27 cellular contexts compared by ENCODE assay signal in the genomic region with DNA sequence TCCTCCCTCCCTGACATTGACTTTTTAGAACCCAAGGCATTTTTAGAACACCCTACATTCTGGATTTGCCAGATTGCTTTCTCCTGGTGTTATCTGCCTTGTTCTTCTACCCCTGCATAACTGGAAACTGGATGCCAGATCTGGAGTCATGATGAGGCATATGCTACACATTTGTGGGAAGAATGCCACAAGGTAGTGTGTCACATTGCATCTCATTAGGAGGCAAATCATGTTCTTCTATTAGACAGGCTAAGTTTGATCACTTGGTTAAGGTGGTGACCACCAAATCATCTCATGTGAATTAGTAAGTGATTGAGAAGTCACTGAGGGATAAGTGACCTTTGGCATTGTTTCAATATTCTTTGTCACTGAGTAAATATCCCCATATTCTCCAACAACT. TPM values are rescaled to one million over a fixed set of nuclear protein-coding genes. Genes with fewer than 3 reads are reported as not detected.
"Had no signal": no experiment of that assay in that cellular context is flagged by ENCODE, and none has a peak within 500 bp of the region (broad histone marks: within the 10 kb centered on the region; RNA-seq: fewer than 3 reads in every experiment).

No MANE protein-coding gene starts in this region.

- H3K4me3 ChIP-seq: Peyer's patch had no signal

- DNase-seq: activated CD4-positive, alpha-beta T cell treated with anti-CD3 and anti-CD28 coated beads, Interleukin-2, amount 50 U/mL, for 4 hours; activated CD8-positive, alpha-beta T cell treated with anti-CD3 and anti-CD28 coated beads for 36 hours; activated effector memory CD4-positive, alpha-beta T cell treated with Interleukin-2 at 50 U/mL for 16 hours; activated naive CD4-positive, alpha-beta T cell treated with anti-CD3 and anti-CD28 coated beads, Interleukin-2, amount 10 ng/mL, durations not matched to agents 7 days and 5 days; activated naive CD8-positive, alpha-beta T cell treated with anti-CD3 and anti-CD28 coated beads, Interleukin-2, amount 50 U/mL, for 24 hours; activated T-cell treated with anti-CD3 and anti-CD28 coated beads for 4 hours; activated T-cell treated with anti-CD3 and anti-CD28 coated beads, Interleukin-2, amount 50 U/mL, for 4 hours; anterior cingulate cortex; central memory CD4-positive, alpha-beta T cell; NCI-H1092 treated with DMSO at 0.1 percent for 48 hours; NCI-H1417; NCI-H187 treated with DMSO at 0.1 percent for 48 hours; NCI-H2081; NCI-H345; NCI-H524 treated with DMSO at 0.1 percent for 48 hours; Peyer's patch; T1000 had no signal

- ATAC-seq: activated CD8-positive, alpha-beta T cell treated with anti-CD3 and anti-CD28 coated beads for 36 hours; activated naive CD8-positive, alpha-beta T cell treated with anti-CD3 and anti-CD28 coated beads, Interleukin-2, amount 50 U/mL, for 24 hours; activated T-cell treated with anti-CD3 and anti-CD28 coated beads, Interleukin-2, amount 50 U/mL, for 4 hours; Right ventricle myocardium inferior had no signal

- H3K9me3 ChIP-seq: Peyer's patch had no signal

- H3K27ac Mint-ChIP-seq: activated CD4-positive, alpha-beta T cell treated with anti-CD3 and anti-CD28 coated beads, Interleukin-2, amount 10 ng/mL, durations not matched to agents 24 days and 14 days; activated CD8-positive, alpha-beta T cell treated with anti-CD3 and anti-CD28 coated beads for 36 hours; activated naive CD4-positive, alpha-beta T cell treated with anti-CD3 and anti-CD28 coated beads, Interleukin-2, amount 10 ng/mL, durations not matched to agents 7 days and 5 days; activated naive CD8-positive, alpha-beta T cell; activated naive CD8-positive, alpha-beta T cell treated with anti-CD3 and anti-CD28 coated beads, Interleukin-2, amount 50 U/mL, for 24 hours; brain had no signal

- H3K27ac ChIP-seq: Peyer's patch, RWPE1 had no signal

- H3K4me1 Mint-ChIP-seq: activated naive CD4-positive, alpha-beta T cell treated with anti-CD3 and anti-CD28 coated beads, Interleukin-2, amount 10 ng/mL, durations not matched to agents 7 days and 5 days had no signal

- FAIRE-seq: TTC549 had no signal

- H3K9me3 Mint-ChIP-seq: activated CD4-positive, alpha-beta T cell treated with anti-CD3 and anti-CD28 coated beads, Interleukin-2, amount 10 ng/mL, durations not matched to agents 24 days and 14 days; activated CD8-positive, alpha-beta T cell treated with anti-CD3 and anti-CD28 coated beads for 36 hours; activated naive CD4-positive, alpha-beta T cell treated with anti-CD3 and anti-CD28 coated beads, Interleukin-2, amount 10 ng/mL, durations not matched to agents 7 days and 5 days; activated naive CD8-positive, alpha-beta T cell treated with anti-CD3 and anti-CD28 coated beads, Interleukin-2, amount 50 U/mL, for 24 hours; activated T-cell treated with anti-CD3 and anti-CD28 coated beads, Interleukin-2, amount 50 U/mL, for 4 hours had no signal

- H3K4me3 Mint-ChIP-seq: activated CD4-positive, alpha-beta T cell treated with anti-CD3 and anti-CD28 coated beads, Interleukin-2, amount 10 ng/mL, durations not matched to agents 24 days and 14 days; activated CD8-positive, alpha-beta T cell treated with anti-CD3 and anti-CD28 coated beads for 36 hours; activated naive CD4-positive, alpha-beta T cell treated with anti-CD3 and anti-CD28 coated beads, Interleukin-2, amount 10 ng/mL, durations not matched to agents 7 days and 5 days; activated naive CD8-positive, alpha-beta T cell; activated naive CD8-positive, alpha-beta T cell treated with anti-CD3 and anti-CD28 coated beads, Interleukin-2, amount 50 U/mL, for 24 hours; activated T-cell treated with anti-CD3 and anti-CD28 coated beads, Interleukin-2, amount 50 U/mL, for 4 hours; brain had no signal

- H3K36me3 Mint-ChIP-seq: activated naive CD4-positive, alpha-beta T cell treated with anti-CD3 and anti-CD28 coated beads, Interleukin-2, amount 10 ng/mL, durations not matched to agents 7 days and 5 days; activated naive CD8-positive, alpha-beta T cell; brain had no signal

- H3K36me3 ChIP-seq: Peyer's patch had no signal

RNA-seq across cellular contexts. Expression of a gene that starts 12.9 kb away (rescaled TPM):
- total RNA-seq: activated CD4-positive, alpha-beta T cell treated with anti-CD3 and anti-CD28 coated beads, Interleukin-2, amount 10 ng/mL, durations not matched to agents 24 days and 14 days; activated CD8-positive, alpha-beta memory T cell treated with anti-CD3 and anti-CD28 coated beads for 36 hours; activated CD8-positive, alpha-beta T cell treated with anti-CD3 and anti-CD28 coated beads for 36 hours; activated T-cell treated with anti-CD3 and anti-CD28 coated beads, Interleukin-2, amount 50 U/mL, for 4 hours; NCI-H460; Right ventricle myocardium inferior; T-helper 1 cell treated with Interleukin-12 subunit alpha and Interleukin-12 subunit beta and Interleukin-4 antibody, amounts not matched to agents 30 ng/mL and 1 ng/mL, for 36 hours; T-helper 2 cell treated with Interferon-gamma antibody and Interleukin-4, amounts not matched to agents 100 ng/mL and 5 ng/mL, for 36 hours had no signal
